Comparison of ENCODE assay signal across 8 cellular contexts in the genomic region with DNA sequence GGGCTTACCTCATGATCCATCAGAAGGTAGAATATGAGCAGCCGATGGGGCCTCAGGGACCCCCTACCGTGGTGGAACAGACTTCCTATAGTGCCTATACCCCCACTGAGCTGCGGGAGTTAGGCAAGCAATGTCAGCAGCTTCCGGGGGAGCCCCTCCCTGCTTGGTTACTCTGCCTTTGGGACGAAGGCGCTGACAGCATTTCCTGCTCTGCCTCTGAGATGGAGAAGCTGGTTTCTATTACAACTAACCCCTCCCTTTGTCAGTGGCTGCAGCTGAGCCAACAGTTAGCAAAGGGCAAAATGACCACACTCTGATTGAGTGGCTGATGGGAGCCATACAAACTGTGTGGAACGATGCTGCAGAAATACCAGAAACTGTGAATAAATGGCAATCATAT.
DNase-seq lines count a peak whose midpoint lies in the region; ATAC-seq and TF ChIP-seq lines count a peak whose summit lies in the region.

No MANE protein-coding gene starts in this region.

- H3K9me3 Mint-ChIP-seq in CD4-positive, alpha-beta memory T cell: peaks cover 0 to 5% (median 0%) of the 10 kb centered on the region in 8 donors
- H3K9me3 Mint-ChIP-seq in activated T-helper 17 cell treated with anti-CD3 and anti-CD28 coated beads, Interleukin-2, amount 50 U/mL, for 72 hours: no peaks in the 10 kb centered on the region

- H3K27ac Mint-ChIP-seq in CD4-positive, alpha-beta memory T cell: no peak overlapping the region
- no peak overlapping the region for H3K27ac Mint-ChIP-seq in activated T-helper 17 cell treated with anti-CD3 and anti-CD28 coated beads, Interleukin-2, amount 50 U/mL, for 72 hours

- H3K9me3 ChIP-seq in A673 (ENCODE audit: low read depth, low read length, poor library complexity, severe bottlenecking) (no peaks in the 10 kb centered on the region), Loucy (ENCODE audit: insufficient read depth, low read depth, low read length) (no peaks in the 10 kb centered on the region)
- no peaks in the 10 kb centered on the region for H3K9me3 ChIP-seq in CD4-positive, alpha-beta memory T cell (ENCODE audit: control insufficient read depth in 1 of 2, low read length in 2 of 2)

- H3K9ac ChIP-seq in Loucy (ENCODE audit: low read depth, low read length, poor library complexity, severe bottlenecking): peak overlapping the region; percentile 46

- peaks cover 0 to 3% (median 0%) of the 10 kb centered on the region in 4 donors for H3K4me1 Mint-ChIP-seq in CD4-positive, alpha-beta memory T cell
- H3K4me1 Mint-ChIP-seq in activated T-helper 17 cell treated with anti-CD3 and anti-CD28 coated beads, Interleukin-2, amount 50 U/mL, for 72 hours: no peaks in the 10 kb centered on the region

- H3K4me1 ChIP-seq in A673 (ENCODE audit: insufficient read depth, low read length, poor library complexity, severe bottlenecking): no peaks in the 10 kb centered on the region
- H3K4me1 ChIP-seq in Loucy (ENCODE audit: insufficient read depth, low read length, poor library complexity, severe bottlenecking): peaks cover 29% of the 10 kb centered on the region
- H3K4me1 ChIP-seq in CD4-positive, alpha-beta memory T cell (ENCODE audit: insufficient read depth, low read length): no peaks in the 10 kb centered on the region

- CTCF ChIA-PET in A673 (lab: Charles Lee): no interaction called here
- CTCF ChIA-PET in CD4-positive, alpha-beta memory T cell (lab: Charles Lee; ENCODE audit: partially characterized antibody): no interaction called here

- H3K4me3 ChIP-seq in A673 (ENCODE audit: low read depth, low read length, poor library complexity, severe bottlenecking) (no peak overlapping the region), Loucy (ENCODE audit: low read length, poor library complexity, severe bottlenecking) (peak overlapping the region; percentile 61), foreskin fibroblast (ENCODE audit: low read depth in 1 of 2, low read length in 2 of 2) (no peak overlapping the region)
- H3K4me3 ChIP-seq in CD4-positive, alpha-beta memory T cell (ENCODE audit: low read length in 2 of 2): no peak overlapping the region

- no peaks in the 10 kb centered on the region for H3K27me3 Mint-ChIP-seq in CD4-positive, alpha-beta memory T cell
- H3K27me3 Mint-ChIP-seq in activated T-helper 17 cell treated with anti-CD3 and anti-CD28 coated beads, Interleukin-2, amount 50 U/mL, for 72 hours: no peaks in the 10 kb centered on the region

- peak; percentile 65 for ATAC-seq in GM18517 (IDR thresholded peaks at IDR 0.05; ENCODE audit: unreplicated experiment)
- no peak for ATAC-seq in activated T-helper 17 cell treated with anti-CD3 and anti-CD28 coated beads, Interleukin-2, amount 50 U/mL, for 72 hours (replicated peaks)

- peak overlapping the region; percentile 88 for H2AFZ ChIP-seq in Loucy (ENCODE audit: low read length)

- peak; percentile 26 for DNase-seq in A673 (ENCODE audit: low spot score)
- DNase-seq in foreskin fibroblast: peak; percentile 37 to 46
- DNase-seq in NCI-H1417 treated with DMSO at 0.1 percent for 48 hours (lab: John Stamatoyannopoulos, UW): no peak
- no peak for DNase-seq in CD4-positive, alpha-beta memory T cell
- no peak for DNase-seq in DMS 273 treated with DMSO at 0.1 percent for 48 hours (lab: John Stamatoyannopoulos, UW)

- H3K36me3 Mint-ChIP-seq in CD4-positive, alpha-beta memory T cell: no peaks in the 10 kb centered on the region
- H3K36me3 Mint-ChIP-seq in activated T-helper 17 cell treated with anti-CD3 and anti-CD28 coated beads, Interleukin-2, amount 50 U/mL, for 72 hours (ENCODE audit: low read depth): no peaks in the 10 kb centered on the region

- H3K27me3 ChIP-seq in A673 (replicated peaks; ENCODE audit: insufficient read depth, low read depth, low read length, poor library complexity) (no peaks in the 10 kb centered on the region), Loucy (ENCODE audit: insufficient read depth, low read length, poor library complexity, severe bottlenecking) (no peaks in the 10 kb centered on the region)
- H3K27me3 ChIP-seq in CD4-positive, alpha-beta memory T cell (ENCODE audit: insufficient read depth, low read length): no peaks in the 10 kb centered on the region

- no peak overlapping the region for H3K4me3 Mint-ChIP-seq in CD4-positive, alpha-beta memory T cell
- H3K4me3 Mint-ChIP-seq in activated T-helper 17 cell treated with anti-CD3 and anti-CD28 coated beads, Interleukin-2, amount 50 U/mL, for 72 hours: no peak overlapping the region

- H3K9me2 ChIP-seq in Loucy (replicated peaks; ENCODE audit: low read depth, low read length): no peaks in the 10 kb centered on the region

- TF ChIP-seq CTCF in A673 (conservative IDR thresholded peaks at IDR 0.05; ENCODE audit: low read depth, low read length) (no peak), Loucy (conservative IDR thresholded peaks at IDR 0.05; ENCODE audit: low read length) (no peak), foreskin fibroblast (IDR thresholded peaks at IDR 0.05; ENCODE audit: low read depth, low read length) (no peak)

- no peak overlapping the region for H3K27ac ChIP-seq in A673 (ENCODE audit: low read depth, low read length, poor library complexity, severe bottlenecking)
- no peak overlapping the region for H3K27ac ChIP-seq in CD4-positive, alpha-beta memory T cell (ENCODE audit: low read depth, low read length)

- no peaks in the 10 kb centered on the region for H4K20me1 ChIP-seq in Loucy (ENCODE audit: insufficient read depth, low read length, poor library complexity, severe bottlenecking)

- H3K4me2 ChIP-seq in Loucy (ENCODE audit: low read depth, low read length, poor library complexity, severe bottlenecking): peak overlapping the region; percentile 76

- BruUV-seq in A673 (replicated peaks; lab: Mats Ljungman, UMichigan): no TSS peak

- POLR2A ChIA-PET in A673 (lab: Charles Lee; ENCODE audit: low non-redundant PET): no interaction called here
- POLR2A ChIA-PET in CD4-positive, alpha-beta memory T cell (lab: Charles Lee; ENCODE audit: partially characterized antibody): no interaction called here

- no peaks in the 10 kb centered on the region for H3F3A ChIP-seq in Loucy (ENCODE audit: low read depth)

- no peaks in the 10 kb centered on the region for H3K36me3 ChIP-seq in A673 (ENCODE audit: insufficient read depth, low read length, poor library complexity, severe bottlenecking)
- H3K36me3 ChIP-seq in Loucy (ENCODE audit: insufficient read depth, low read length): no peaks in the 10 kb centered on the region
- no peaks in the 10 kb centered on the region for H3K36me3 ChIP-seq in CD4-positive, alpha-beta memory T cell (ENCODE audit: insufficient read depth, low read length)

- no peaks in the 10 kb centered on the region for H3K79me2 ChIP-seq in Loucy (ENCODE audit: insufficient read depth, low read length)

- intact Hi-C loops in A673 (cut with micrococcal nuclease; ENCODE audit: unreplicated experiment): no loop called here
- intact Hi-C loops in CD4-positive, alpha-beta memory T cell (cut with micrococcal nuclease): no loop called here

Comparison
In these comparisons a context has a peak if more than half of its experiments do, and no peak if none do; other contexts are left out.
1. DNase-seq: peak in A673 (single experiment) and foreskin fibroblast (2 of 2); none in NCI-H1417 treated with DMSO at 0.1 percent for 48 hours (single experiment), CD4-positive, alpha-beta memory T cell (0 of 5) and DMS 273 treated with DMSO at 0.1 percent for 48 hours (single experiment).